In the genomic region with DNA sequence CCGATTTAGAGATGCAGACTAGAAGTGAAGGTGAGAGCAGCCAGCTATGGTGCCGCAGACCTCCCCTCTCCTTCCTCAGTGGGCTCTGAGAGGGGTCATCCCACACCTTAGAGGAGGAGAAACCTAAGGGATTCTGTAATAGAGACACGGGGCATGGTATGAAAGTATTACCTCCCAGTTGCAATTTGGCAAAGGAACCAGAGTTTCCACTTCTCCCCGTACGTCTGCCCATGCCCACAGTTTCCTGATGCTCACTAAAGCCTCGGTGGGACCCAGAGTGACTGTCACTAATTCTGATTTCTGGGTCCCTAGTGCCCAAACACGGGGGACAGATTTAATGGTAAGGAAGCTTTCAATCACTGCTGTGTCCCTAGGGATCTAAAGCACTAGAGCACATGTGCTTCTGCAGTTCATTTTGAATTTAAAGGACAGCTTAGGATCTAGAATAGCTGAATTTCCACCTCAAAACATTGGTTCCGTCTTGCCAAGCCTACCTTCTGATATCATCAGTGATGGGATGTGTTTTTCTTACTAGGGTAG, we compare ENCODE assay signal across 17 cellular contexts. TPM values are rescaled to one million over a fixed set of nuclear protein-coding genes. Genes with fewer than 3 reads are reported as not detected.
DNase-seq lines count a peak whose midpoint lies in the region; ATAC-seq, FAIRE-seq and TF ChIP-seq lines count a peak whose summit lies in the region.
"Had no signal": no experiment of that assay in that cellular context is flagged by ENCODE, and none has a peak within 500 bp of the region (broad histone marks: within the 10 kb centered on the region; RNA-seq: fewer than 3 reads in every experiment).

No MANE protein-coding gene starts in this region.

- intact Hi-C loops in CD8-positive, alpha-beta T cell (cut with DNase I, micrococcal nuclease), result loop anchor here (5.0 kb wide), 3 partner anchors 38 to 823 kb away; no protein-coding TSS in a partner anchor
- intact Hi-C loops in naive thymus-derived CD4-positive, alpha-beta T cell (cut with micrococcal nuclease), result loop anchor here in 1 of 2 donors (1.0 kb wide), 1 partner anchor 8 kb away; no protein-coding TSS in a partner anchor

- no peaks in the 10 kb centered on the region for H3K27me3 Mint-ChIP-seq in CD8-positive, alpha-beta T cell (ENCODE audit: low read depth)
- no peaks in the 10 kb centered on the region for H3K27me3 Mint-ChIP-seq in activated T-cell treated with anti-CD3 and anti-CD28 coated beads, Interleukin-2, amount 50 U/mL, for 72 hours (ENCODE audit: low read depth)
- no peaks in the 10 kb centered on the region for H3K27me3 Mint-ChIP-seq in naive thymus-derived CD4-positive, alpha-beta T cell

- H3K4me1 ChIP-seq in BLaER1 treated with 17β-estradiol and CSF1 and Interleukin-3, amounts not matched to agents 10 nM and 100 nM, result peaks cover 38 to 100% (median 99%) of the 10 kb centered on the region in 10 experiments
- H3K4me1 ChIP-seq in CD8-positive, alpha-beta T cell (ENCODE audit: insufficient read depth, low read length), result peaks cover 97% of the 10 kb centered on the region
- peaks cover 96 to 97% of the 10 kb centered on the region in 2 donors for H3K4me1 ChIP-seq in naive thymus-derived CD4-positive, alpha-beta T cell (ENCODE audit: control insufficient read depth in 2 of 2, insufficient read depth in 2 of 2, low read length in 2 of 2)
- H3K4me1 ChIP-seq: prostate gland had no signal

- no peaks in the 10 kb centered on the region for H3K27me3 ChIP-seq in BLaER1 treated with 17β-estradiol and CSF1 and Interleukin-3, amounts not matched to agents 10 nM and 100 nM
- no peaks in the 10 kb centered on the region for H3K27me3 ChIP-seq in CD8-positive, alpha-beta T cell (ENCODE audit: insufficient read depth, low read length)
- no peaks in the 10 kb centered on the region for H3K27me3 ChIP-seq in naive thymus-derived CD4-positive, alpha-beta T cell (ENCODE audit: control insufficient read depth in 2 of 2, insufficient read depth in 2 of 2, low read length in 2 of 2)

- peak overlapping the region; percentile 27 to 97 (median 87); a peak in 21 of 22 replicates for H3K4me2 ChIP-seq in BLaER1 treated with 17β-estradiol and CSF1 and Interleukin-3, amounts not matched to agents 10 nM and 100 nM

- peaks cover 0 to 90% (median 26%) of the 10 kb centered on the region in 11 experiments; a peak in 12 of 22 replicates for H3K36me3 ChIP-seq in BLaER1 treated with 17β-estradiol and CSF1 and Interleukin-3, amounts not matched to agents 10 nM and 100 nM
- peaks cover 79% of the 10 kb centered on the region for H3K36me3 ChIP-seq in CD8-positive, alpha-beta T cell (ENCODE audit: insufficient read depth, low read length)
- H3K36me3 ChIP-seq in naive thymus-derived CD4-positive, alpha-beta T cell (ENCODE audit: control insufficient read depth in 2 of 3, insufficient read depth in 3 of 3, low read length in 3 of 3), result peaks cover 43 to 74% (median 62%) of the 10 kb centered on the region in 3 experiments
- H3K36me3 ChIP-seq: cardiac muscle cell, prostate gland, thoracic aorta had no signal

- H3K9me3 ChIP-seq in BLaER1 treated with 17β-estradiol and CSF1 and Interleukin-3, amounts not matched to agents 10 nM and 100 nM (replicated peaks in 1 of 11), result no peaks in the 10 kb centered on the region
- H3K9me3 ChIP-seq in CD8-positive, alpha-beta T cell (ENCODE audit: low read length), result no peaks in the 10 kb centered on the region
- no peaks in the 10 kb centered on the region for H3K9me3 ChIP-seq in naive thymus-derived CD4-positive, alpha-beta T cell (ENCODE audit: control insufficient read depth in 2 of 3, low read length in 3 of 3)
- H3K9me3 ChIP-seq: prostate gland, thoracic aorta had no signal

- peaks cover 96% of the 10 kb centered on the region for H3K36me3 Mint-ChIP-seq in CD8-positive, alpha-beta T cell
- peaks cover 41 to 68% of the 10 kb centered on the region in 2 donors for H3K36me3 Mint-ChIP-seq in activated T-cell treated with anti-CD3 and anti-CD28 coated beads, Interleukin-2, amount 50 U/mL, for 72 hours (ENCODE audit: insufficient read depth in 2 of 2)
- H3K36me3 Mint-ChIP-seq in naive thymus-derived CD4-positive, alpha-beta T cell, result peaks cover 52 to 91% (median 89%) of the 10 kb centered on the region in 5 donors

- H3K4me3 Mint-ChIP-seq in CD8-positive, alpha-beta T cell, result peak overlapping the region; percentile 74
- H3K4me3 Mint-ChIP-seq in activated T-cell treated with anti-CD3 and anti-CD28 coated beads, Interleukin-2, amount 50 U/mL, for 72 hours, result peak overlapping the region; percentile 80
- peak overlapping the region; percentile 76 to 92 (median 80) for H3K4me3 Mint-ChIP-seq in naive thymus-derived CD4-positive, alpha-beta T cell
- H3K4me3 Mint-ChIP-seq: endodermal cell had no signal

- peak overlapping the region; percentile 93 for H3K27ac Mint-ChIP-seq in CD8-positive, alpha-beta T cell
- peak overlapping the region; percentile 97 for H3K27ac Mint-ChIP-seq in activated T-cell treated with anti-CD3 and anti-CD28 coated beads, Interleukin-2, amount 50 U/mL, for 72 hours
- H3K27ac Mint-ChIP-seq in naive thymus-derived CD4-positive, alpha-beta T cell, result peak overlapping the region; percentile 93 to 99 (median 96)
- H3K27ac Mint-ChIP-seq: endodermal cell had no signal

- FAIRE-seq in GM12891 (lab: Jason Lieb, UNC), result no peak

- H3K9me3 Mint-ChIP-seq in CD8-positive, alpha-beta T cell, result no peaks in the 10 kb centered on the region
- H3K9me3 Mint-ChIP-seq in activated T-cell treated with anti-CD3 and anti-CD28 coated beads, Interleukin-2, amount 50 U/mL, for 72 hours, result no peaks in the 10 kb centered on the region
- H3K9me3 Mint-ChIP-seq in naive thymus-derived CD4-positive, alpha-beta T cell, result peaks cover 0 to 11% (median 0%) of the 10 kb centered on the region in 11 donors
- H3K9me3 Mint-ChIP-seq: endodermal cell had no signal

- no peak for TF ChIP-seq CTCF in CD8-positive, alpha-beta T cell (IDR thresholded peaks at IDR 0.05)

- POLR2A ChIA-PET in CD8-positive, alpha-beta T cell (lab: Charles Lee), result interaction anchor here (1.0 to 13.3 kb wide), 7 partner anchors 5 to 422 kb away, joined by 3 to 472 read pairs (median 54); no protein-coding TSS in a partner anchor
- POLR2A ChIA-PET in naive thymus-derived CD4-positive, alpha-beta T cell (lab: Charles Lee), result interaction anchor here (0.6 to 13.3 kb wide), 7 partner anchors 6 to 504 kb away, joined by 3 to 709 read pairs (median 223); no protein-coding TSS in a partner anchor

- CTCF ChIA-PET in CD8-positive, alpha-beta T cell (lab: Charles Lee), result interaction anchor here (0.9 to 13.3 kb wide), 9 partner anchors 7 to 627 kb away, joined by 3 to 408 read pairs (median 6); no protein-coding TSS in a partner anchor
- CTCF ChIA-PET in naive thymus-derived CD4-positive, alpha-beta T cell (lab: Charles Lee), result interaction anchor here (1.4 to 4.2 kb wide), 6 partner anchors 11 to 796 kb away, joined by 3 to 17 read pairs (median 6); no protein-coding TSS in a partner anchor

- peak overlapping the region in 8 of 11 experiments; percentile 68 to 100 (median 100); a peak in 16 of 22 replicates for H3K27ac ChIP-seq in BLaER1 treated with 17β-estradiol and CSF1 and Interleukin-3, amounts not matched to agents 10 nM and 100 nM
- H3K27ac ChIP-seq in CD8-positive, alpha-beta T cell (ENCODE audit: low read depth, low read length), result peak overlapping the region; percentile 48
- H3K27ac ChIP-seq in naive thymus-derived CD4-positive, alpha-beta T cell (ENCODE audit: low read depth, low read length), result peak overlapping the region; percentile 90
- H3K27ac ChIP-seq: C4-2B, cardiac muscle cell, HL-60, thoracic aorta had no signal

- H3K4me1 Mint-ChIP-seq in CD8-positive, alpha-beta T cell (ENCODE audit: low read depth), result peaks cover 96% of the 10 kb centered on the region
- peaks cover 100% of the 10 kb centered on the region for H3K4me1 Mint-ChIP-seq in activated T-cell treated with anti-CD3 and anti-CD28 coated beads, Interleukin-2, amount 50 U/mL, for 72 hours (ENCODE audit: low read depth)
- peaks cover 55 to 100% (median 98%) of the 10 kb centered on the region in 7 donors for H3K4me1 Mint-ChIP-seq in naive thymus-derived CD4-positive, alpha-beta T cell

- no peak overlapping the region for H3K4me3 ChIP-seq in BLaER1 treated with 17β-estradiol and CSF1 and Interleukin-3, amounts not matched to agents 10 nM and 100 nM
- peak overlapping the region; percentile 44 for H3K4me3 ChIP-seq in CD8-positive, alpha-beta T cell (ENCODE audit: low read depth, low read length)
- peak overlapping the region; percentile 53 for H3K4me3 ChIP-seq in naive thymus-derived CD4-positive, alpha-beta T cell (ENCODE audit: low read length)
- H3K4me3 ChIP-seq: cardiac muscle cell, prostate gland, thoracic aorta had no signal

- H3K9ac ChIP-seq in BLaER1 treated with 17β-estradiol and CSF1 and Interleukin-3, amounts not matched to agents 10 nM and 100 nM, result peak overlapping the region in 8 of 11 experiments; percentile 12 to 77 (median 60); a peak in 13 of 22 replicates

- peak in 1 of 7 experiments; percentile 25 for DNase-seq in CD8-positive, alpha-beta T cell
- DNase-seq in activated T-cell treated with anti-CD3 and anti-CD28 coated beads, Interleukin-2, amount 50 U/mL, for 72 hours, result no peak
- no peak for DNase-seq in naive thymus-derived CD4-positive, alpha-beta T cell
- DNase-seq in GM12891 (ENCODE audit: insufficient read length, low spot score) (no peak), dermis blood vessel endothelial cell (no peak)
- DNase-seq: activated CD4-positive, CD25-positive, alpha-beta regulatory T cell treated with anti-CD3 and anti-CD28 coated beads, Interleukin-2, amount 50 U/mL, for 72 hours; DND-41; endodermal cell; NCI-H1417 treated with DMSO at 0.1 percent for 48 hours; RPMI8226 had no signal

- no peak for ATAC-seq in CD8-positive, alpha-beta T cell
- ATAC-seq in activated T-cell treated with anti-CD3 and anti-CD28 coated beads, Interleukin-2, amount 50 U/mL, for 72 hours (replicated peaks in 1 of 2), result no peak
- no peak for ATAC-seq in naive thymus-derived CD4-positive, alpha-beta T cell
- ATAC-seq in HG03159 (IDR thresholded peaks at IDR 0.05; ENCODE audit: unreplicated experiment), result no peak

- no peak for TF ChIP-seq POLR2A in GM12891 (IDR thresholded peaks at IDR 0.05; ENCODE audit: low read depth, low read length)

- H4K20me1 ChIP-seq in BLaER1 treated with 17β-estradiol and CSF1 and Interleukin-3, amounts not matched to agents 10 nM and 100 nM, result no peaks in the 10 kb centered on the region

RNA-seq across cellular contexts. Expression of gene DAD1, which starts 44.1 kb away (rescaled TPM):
- total RNA-seq in CD8-positive, alpha-beta T cell, result 10 to 100 TPM; 27.2 to 35.6 TPM
- 100 to 1,000 TPM; 165 to 188 TPM for total RNA-seq in activated T-cell treated with anti-CD3 and anti-CD28 coated beads, Interleukin-2, amount 50 U/mL, for 72 hours
- 100 to 1,000 TPM in 3 of 5 experiments, 10 to 100 TPM in 2; 68.8 to 157 (median 117) TPM for total RNA-seq in naive thymus-derived CD4-positive, alpha-beta T cell
- 100 to 1,000 TPM; 766 to 777 TPM for polyA plus RNA-seq in naive thymus-derived CD4-positive, alpha-beta T cell
- polyA plus RNA-seq in GM12891 (2012; ENCODE audit: low read depth, missing spikeins), result 280 TPM
- total RNA-seq in dermis blood vessel endothelial cell, result 270 and 389 TPM in 2 replicates

RNA-seq across cellular contexts. Expression of gene ABHD4, which starts 53.1 kb away (rescaled TPM):
- 1 to 10 TPM; 7.9 to 8.3 TPM for total RNA-seq in CD8-positive, alpha-beta T cell
- total RNA-seq in activated T-cell treated with anti-CD3 and anti-CD28 coated beads, Interleukin-2, amount 50 U/mL, for 72 hours, result 10 to 100 TPM; 18.8 to 21.9 TPM
- total RNA-seq in naive thymus-derived CD4-positive, alpha-beta T cell, result 10 to 100 TPM; 10.5 to 16.3 (median 14.7) TPM
- polyA plus RNA-seq in naive thymus-derived CD4-positive, alpha-beta T cell, result 10 to 100 TPM in 1 of 2 donors, 1 to 10 TPM in 1; 6.7 to 10.1 TPM
- 7.3 TPM for polyA plus RNA-seq in GM12891 (2012; ENCODE audit: low read depth, missing spikeins)
- 14.3 and 19.3 TPM in 2 replicates for total RNA-seq in dermis blood vessel endothelial cell

Comparison
In these comparisons a context has a peak if more than half of its experiments do, and no peak if none do; other contexts are left out.
1. H3K27ac ChIP-seq: peak in every context shown above with its lines; median percentile 100 in BLaER1 treated with 17β-estradiol and CSF1 and Interleukin-3, amounts not matched to agents 10 nM and 100 nM; 90 in naive thymus-derived CD4-positive, alpha-beta T cell; 48 in CD8-positive, alpha-beta T cell.
2. H3K4me3 ChIP-seq: peak in CD8-positive, alpha-beta T cell (single experiment) and naive thymus-derived CD4-positive, alpha-beta T cell (single experiment); none in BLaER1 treated with 17β-estradiol and CSF1 and Interleukin-3, amounts not matched to agents 10 nM and 100 nM (0 of 10).
3. Peak in every context shown above with its lines, with median percentiles within 50 percentile points of each other: H3K27ac Mint-ChIP-seq and H3K4me3 Mint-ChIP-seq.